1 cellular context compared by ENCODE assay signal in genomic region chr9:34072868-34073590, GRCh38.
TF ChIP-seq lines count a peak whose summit lies in the region.

No MANE protein-coding gene starts in this region.

TF ChIP-seq in HepG2, 621 proteins besides CTCF, POLR2A, EP300 and RAD21 (continued from another document and continues in another):
- TF ChIP-seq PHB2 (IDR thresholded peaks at IDR 0.05; ENCODE audit: partially characterized antibody) (no peak), POGZ (CRISPR knock-in tag; IDR thresholded peaks at IDR 0.05) (peak; percentile 41; the same call in 1 of the 2 replicates), HMGA1 (CRISPR knock-in tag; conservative IDR thresholded peaks at IDR 0.05) (no peak), ZNF253 (CRISPR knock-in tag; IDR thresholded peaks at IDR 0.05; ENCODE audit: borderline replicate concordance) (no peak), ZNF205 (CRISPR knock-in tag; IDR thresholded peaks at IDR 0.05) (peak; percentile 92), ZNF30 (CRISPR knock-in tag; IDR thresholded peaks at IDR 0.05) (no peak), ZNF605 (CRISPR knock-in tag; IDR thresholded peaks at IDR 0.05) (peak; percentile 23; the same call in 1 of the 2 replicates), TFAP4 (IDR thresholded peaks at IDR 0.05; ENCODE audit: borderline replicate concordance, low read depth) (peak; percentile 98), PHF8 (CRISPR knock-in tag; IDR thresholded peaks at IDR 0.05) (no peak), TBX3 (IDR thresholded peaks at IDR 0.05; ENCODE audit: borderline replicate concordance) (no peak), ZNF510 (CRISPR knock-in tag; IDR thresholded peaks at IDR 0.05; ENCODE audit: low read depth) (no peak), ZNF660 (CRISPR knock-in tag; IDR thresholded peaks at IDR 0.05; ENCODE audit: borderline replicate concordance, low read depth) (no peak), KAT7 (CRISPR knock-in tag; IDR thresholded peaks at IDR 0.05; ENCODE audit: borderline replicate concordance) (peak; percentile 21; the same call in 1 of the 2 replicates), GLI4 (CRISPR knock-in tag; IDR thresholded peaks at IDR 0.05; ENCODE audit: borderline replicate concordance) (no peak), NKX3-1 (CRISPR knock-in tag; IDR thresholded peaks at IDR 0.05) (no peak), ZNF329 (CRISPR knock-in tag; IDR thresholded peaks at IDR 0.05; ENCODE audit: low read depth) (no peak), NR3C1 (CRISPR knock-in tag; IDR thresholded peaks at IDR 0.05) (no peak), TCF7L2 (IDR thresholded peaks at IDR 0.05; ENCODE audit: low read depth, low read length) (no peak), ZNF772 (CRISPR knock-in tag; IDR thresholded peaks at IDR 0.05) (no peak), RNF219 (CRISPR knock-in tag; IDR thresholded peaks at IDR 0.05) (no peak), RAD51 (IDR thresholded peaks at IDR 0.05; ENCODE audit: borderline replicate concordance) (no peak), ZNF44 (CRISPR knock-in tag; IDR thresholded peaks at IDR 0.05) (no peak), ONECUT2 (CRISPR knock-in tag; IDR thresholded peaks at IDR 0.05) (no peak; the same call in 1 of the 2 replicates), ZFYVE20 (CRISPR knock-in tag; IDR thresholded peaks at IDR 0.05; ENCODE audit: borderline replicate concordance, low read depth) (no peak), RBAK (CRISPR knock-in tag; IDR thresholded peaks at IDR 0.05) (no peak), ZNF816 (CRISPR knock-in tag; IDR thresholded peaks at IDR 0.05; ENCODE audit: borderline replicate concordance) (no peak), FOXC1 (CRISPR knock-in tag; IDR thresholded peaks at IDR 0.05; ENCODE audit: borderline replicate concordance) (peak; percentile 36; the same call in 1 of the 2 replicates), CHD2 (IDR thresholded peaks at IDR 0.05; ENCODE audit: low read depth, low read length) (no peak), ZNF124 (CRISPR knock-in tag; IDR thresholded peaks at IDR 0.05) (no peak), SCMH1 (CRISPR knock-in tag; IDR thresholded peaks at IDR 0.05; ENCODE audit: borderline replicate concordance) (no peak), ZNF841 (CRISPR knock-in tag; IDR thresholded peaks at IDR 0.05; ENCODE audit: borderline replicate concordance) (no peak), PCBP2 (optimal IDR thresholded peaks at IDR 0.05; ENCODE audit: low read depth, low read length, poor library complexity, severe bottlenecking) (no peak), MAFK (conservative IDR thresholded peaks at IDR 0.05 in 1 of 2, IDR thresholded peaks at IDR 0.05 in 1 of 2; ENCODE audit: low read length in 2 of 2) (no peak), HHEX (CRISPR knock-in tag; IDR thresholded peaks at IDR 0.05) (no peak), JUN (CRISPR knock-in tag; IDR thresholded peaks at IDR 0.05) (no peak), ZFP62 (CRISPR knock-in tag; IDR thresholded peaks at IDR 0.05) (no peak), ZNF484 (CRISPR knock-in tag; IDR thresholded peaks at IDR 0.05; ENCODE audit: borderline replicate concordance, low read depth) (no peak), ZNF468 (CRISPR knock-in tag; IDR thresholded peaks at IDR 0.05) (no peak), SP4 (CRISPR knock-in tag; IDR thresholded peaks at IDR 0.05) (no peak), ZBTB10 (CRISPR knock-in tag; IDR thresholded peaks at IDR 0.05; ENCODE audit: borderline replicate concordance) (peak; percentile 81; the same call in 1 of the 2 replicates), TOPORS (CRISPR knock-in tag; IDR thresholded peaks at IDR 0.05) (no peak), ZBTB1 (CRISPR knock-in tag; IDR thresholded peaks at IDR 0.05; ENCODE audit: borderline replicate concordance) (no peak), ERF (CRISPR knock-in tag; IDR thresholded peaks at IDR 0.05) (no peak), BRD4 (CRISPR knock-in tag; IDR thresholded peaks at IDR 0.05) (no peak)
- TF ChIP-seq, protein P1, sequence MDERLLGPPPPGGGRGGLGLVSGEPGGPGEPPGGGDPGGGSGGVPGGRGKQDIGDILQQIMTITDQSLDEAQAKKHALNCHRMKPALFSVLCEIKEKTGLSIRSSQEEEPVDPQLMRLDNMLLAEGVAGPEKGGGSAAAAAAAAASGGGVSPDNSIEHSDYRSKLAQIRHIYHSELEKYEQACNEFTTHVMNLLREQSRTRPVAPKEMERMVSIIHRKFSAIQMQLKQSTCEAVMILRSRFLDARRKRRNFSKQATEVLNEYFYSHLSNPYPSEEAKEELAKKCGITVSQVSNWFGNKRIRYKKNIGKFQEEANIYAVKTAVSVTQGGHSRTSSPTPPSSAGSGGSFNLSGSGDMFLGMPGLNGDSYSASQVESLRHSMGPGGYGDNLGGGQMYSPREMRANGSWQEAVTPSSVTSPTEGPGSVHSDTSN (CRISPR knock-in tag; IDR thresholded peaks at IDR 0.05) = no peak
- TF ChIP-seq, protein P2, sequence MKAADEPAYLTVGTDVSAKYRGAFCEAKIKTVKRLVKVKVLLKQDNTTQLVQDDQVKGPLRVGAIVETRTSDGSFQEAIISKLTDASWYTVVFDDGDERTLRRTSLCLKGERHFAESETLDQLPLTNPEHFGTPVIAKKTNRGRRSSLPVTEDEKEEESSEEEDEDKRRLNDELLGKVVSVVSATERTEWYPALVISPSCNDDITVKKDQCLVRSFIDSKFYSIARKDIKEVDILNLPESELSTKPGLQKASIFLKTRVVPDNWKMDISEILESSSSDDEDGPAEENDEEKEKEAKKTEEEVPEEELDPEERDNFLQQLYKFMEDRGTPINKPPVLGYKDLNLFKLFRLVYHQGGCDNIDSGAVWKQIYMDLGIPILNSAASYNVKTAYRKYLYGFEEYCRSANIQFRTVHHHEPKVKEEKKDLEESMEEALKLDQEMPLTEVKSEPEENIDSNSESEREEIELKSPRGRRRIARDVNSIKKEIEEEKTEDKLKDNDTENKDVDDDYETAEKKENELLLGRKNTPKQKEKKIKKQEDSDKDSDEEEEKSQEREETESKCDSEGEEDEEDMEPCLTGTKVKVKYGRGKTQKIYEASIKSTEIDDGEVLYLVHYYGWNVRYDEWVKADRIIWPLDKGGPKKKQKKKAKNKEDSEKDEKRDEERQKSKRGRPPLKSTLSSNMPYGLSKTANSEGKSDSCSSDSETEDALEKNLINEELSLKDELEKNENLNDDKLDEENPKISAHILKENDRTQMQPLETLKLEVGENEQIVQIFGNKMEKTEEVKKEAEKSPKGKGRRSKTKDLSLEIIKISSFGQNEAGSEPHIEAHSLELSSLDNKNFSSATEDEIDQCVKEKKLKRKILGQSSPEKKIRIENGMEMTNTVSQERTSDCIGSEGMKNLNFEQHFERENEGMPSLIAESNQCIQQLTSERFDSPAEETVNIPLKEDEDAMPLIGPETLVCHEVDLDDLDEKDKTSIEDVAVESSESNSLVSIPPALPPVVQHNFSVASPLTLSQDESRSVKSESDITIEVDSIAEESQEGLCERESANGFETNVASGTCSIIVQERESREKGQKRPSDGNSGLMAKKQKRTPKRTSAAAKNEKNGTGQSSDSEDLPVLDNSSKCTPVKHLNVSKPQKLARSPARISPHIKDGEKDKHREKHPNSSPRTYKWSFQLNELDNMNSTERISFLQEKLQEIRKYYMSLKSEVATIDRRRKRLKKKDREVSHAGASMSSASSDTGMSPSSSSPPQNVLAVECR (CRISPR knock-in tag; IDR thresholded peaks at IDR 0.05; ENCODE audit: borderline replicate concordance) = peak; percentile 62; the same call in 1 of the 2 replicates
- TF ChIP-seq, protein P3, sequence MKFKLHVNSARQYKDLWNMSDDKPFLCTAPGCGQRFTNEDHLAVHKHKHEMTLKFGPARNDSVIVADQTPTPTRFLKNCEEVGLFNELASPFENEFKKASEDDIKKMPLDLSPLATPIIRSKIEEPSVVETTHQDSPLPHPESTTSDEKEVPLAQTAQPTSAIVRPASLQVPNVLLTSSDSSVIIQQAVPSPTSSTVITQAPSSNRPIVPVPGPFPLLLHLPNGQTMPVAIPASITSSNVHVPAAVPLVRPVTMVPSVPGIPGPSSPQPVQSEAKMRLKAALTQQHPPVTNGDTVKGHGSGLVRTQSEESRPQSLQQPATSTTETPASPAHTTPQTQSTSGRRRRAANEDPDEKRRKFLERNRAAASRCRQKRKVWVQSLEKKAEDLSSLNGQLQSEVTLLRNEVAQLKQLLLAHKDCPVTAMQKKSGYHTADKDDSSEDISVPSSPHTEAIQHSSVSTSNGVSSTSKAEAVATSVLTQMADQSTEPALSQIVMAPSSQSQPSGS (CRISPR knock-in tag; IDR thresholded peaks at IDR 0.05) = peak; percentile 72
- TF ChIP-seq, protein P4, sequence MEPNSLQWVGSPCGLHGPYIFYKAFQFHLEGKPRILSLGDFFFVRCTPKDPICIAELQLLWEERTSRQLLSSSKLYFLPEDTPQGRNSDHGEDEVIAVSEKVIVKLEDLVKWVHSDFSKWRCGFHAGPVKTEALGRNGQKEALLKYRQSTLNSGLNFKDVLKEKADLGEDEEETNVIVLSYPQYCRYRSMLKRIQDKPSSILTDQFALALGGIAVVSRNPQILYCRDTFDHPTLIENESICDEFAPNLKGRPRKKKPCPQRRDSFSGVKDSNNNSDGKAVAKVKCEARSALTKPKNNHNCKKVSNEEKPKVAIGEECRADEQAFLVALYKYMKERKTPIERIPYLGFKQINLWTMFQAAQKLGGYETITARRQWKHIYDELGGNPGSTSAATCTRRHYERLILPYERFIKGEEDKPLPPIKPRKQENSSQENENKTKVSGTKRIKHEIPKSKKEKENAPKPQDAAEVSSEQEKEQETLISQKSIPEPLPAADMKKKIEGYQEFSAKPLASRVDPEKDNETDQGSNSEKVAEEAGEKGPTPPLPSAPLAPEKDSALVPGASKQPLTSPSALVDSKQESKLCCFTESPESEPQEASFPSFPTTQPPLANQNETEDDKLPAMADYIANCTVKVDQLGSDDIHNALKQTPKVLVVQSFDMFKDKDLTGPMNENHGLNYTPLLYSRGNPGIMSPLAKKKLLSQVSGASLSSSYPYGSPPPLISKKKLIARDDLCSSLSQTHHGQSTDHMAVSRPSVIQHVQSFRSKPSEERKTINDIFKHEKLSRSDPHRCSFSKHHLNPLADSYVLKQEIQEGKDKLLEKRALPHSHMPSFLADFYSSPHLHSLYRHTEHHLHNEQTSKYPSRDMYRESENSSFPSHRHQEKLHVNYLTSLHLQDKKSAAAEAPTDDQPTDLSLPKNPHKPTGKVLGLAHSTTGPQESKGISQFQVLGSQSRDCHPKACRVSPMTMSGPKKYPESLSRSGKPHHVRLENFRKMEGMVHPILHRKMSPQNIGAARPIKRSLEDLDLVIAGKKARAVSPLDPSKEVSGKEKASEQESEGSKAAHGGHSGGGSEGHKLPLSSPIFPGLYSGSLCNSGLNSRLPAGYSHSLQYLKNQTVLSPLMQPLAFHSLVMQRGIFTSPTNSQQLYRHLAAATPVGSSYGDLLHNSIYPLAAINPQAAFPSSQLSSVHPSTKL (CRISPR knock-in tag; IDR thresholded peaks at IDR 0.05) = peak; percentile 88
- TF ChIP-seq, protein P5, sequence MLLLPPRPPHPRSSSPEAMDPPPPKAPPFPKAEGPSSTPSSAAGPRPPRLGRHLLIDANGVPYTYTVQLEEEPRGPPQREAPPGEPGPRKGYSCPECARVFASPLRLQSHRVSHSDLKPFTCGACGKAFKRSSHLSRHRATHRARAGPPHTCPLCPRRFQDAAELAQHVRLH (CRISPR knock-in tag; IDR thresholded peaks at IDR 0.05; ENCODE audit: borderline replicate concordance, low read depth) = no peak
- TF ChIP-seq, protein P6, sequence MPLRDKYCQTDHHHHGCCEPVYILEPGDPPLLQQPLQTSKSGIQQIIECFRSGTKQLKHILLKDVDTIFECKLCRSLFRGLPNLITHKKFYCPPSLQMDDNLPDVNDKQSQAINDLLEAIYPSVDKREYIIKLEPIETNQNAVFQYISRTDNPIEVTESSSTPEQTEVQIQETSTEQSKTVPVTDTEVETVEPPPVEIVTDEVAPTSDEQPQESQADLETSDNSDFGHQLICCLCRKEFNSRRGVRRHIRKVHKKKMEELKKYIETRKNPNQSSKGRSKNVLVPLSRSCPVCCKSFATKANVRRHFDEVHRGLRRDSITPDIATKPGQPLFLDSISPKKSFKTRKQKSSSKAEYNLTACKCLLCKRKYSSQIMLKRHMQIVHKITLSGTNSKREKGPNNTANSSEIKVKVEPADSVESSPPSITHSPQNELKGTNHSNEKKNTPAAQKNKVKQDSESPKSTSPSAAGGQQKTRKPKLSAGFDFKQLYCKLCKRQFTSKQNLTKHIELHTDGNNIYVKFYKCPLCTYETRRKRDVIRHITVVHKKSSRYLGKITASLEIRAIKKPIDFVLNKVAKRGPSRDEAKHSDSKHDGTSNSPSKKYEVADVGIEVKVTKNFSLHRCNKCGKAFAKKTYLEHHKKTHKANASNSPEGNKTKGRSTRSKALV (CRISPR knock-in tag; IDR thresholded peaks at IDR 0.05) = no peak
